In genomic region chr11:27786331-27786730, GRCh38 we compare ENCODE assay signal across 7 cellular contexts.
"Had no signal": no experiment of that assay in that cellular context is flagged by ENCODE, and none has a peak within 500 bp of the region (broad histone marks: within the 10 kb centered on the region; RNA-seq: fewer than 3 reads in every experiment).

No MANE protein-coding gene starts in this region.

- H3K4me1 ChIP-seq: HAP-1 had no signal

- H3K4me3 Mint-ChIP-seq: HFFc6 had no signal

- H3K36me3 ChIP-seq: HAP-1 had no signal

- H3K4me3 ChIP-seq: HAP-1, K562 had no signal

- H3K27ac Mint-ChIP-seq: HFFc6 had no signal

- ATAC-seq: HCT116, K562 had no signal

- DNase-seq: GOT3, H7, HFFc6, IMR-90 had no signal

- H3K9me3 ChIP-seq: HAP-1 had no signal
